11 cellular contexts compared by ENCODE assay signal in genomic region chr20:34074101-34074760, GRCh38. TPM values are rescaled to one million over a fixed set of nuclear protein-coding genes. Genes with fewer than 3 reads are reported as not detected.
A peak's percentile ranks its signal among the peaks of the same experiment; 100 is the strongest.
DNase-seq lines count a peak whose midpoint lies in the region; ATAC-seq and TF ChIP-seq lines count a peak whose summit lies in the region.
"Had no signal": no experiment of that assay in that cellular context is flagged by ENCODE, and none has a peak within 500 bp of the region (broad histone marks: within the 10 kb centered on the region; RNA-seq: fewer than 3 reads in every experiment).

No MANE protein-coding gene starts in this region.

- no peak overlapping the region for H3K4me3 Mint-ChIP-seq in activated CD8-positive, alpha-beta memory T cell treated with anti-CD3 and anti-CD28 coated beads, Interleukin-2, amount 10 ng/mL, durations not matched to agents 7 days and 5 days
- no peak overlapping the region for H3K4me3 Mint-ChIP-seq in chondrocyte (ENCODE audit: unreplicated experiment)
- H3K4me3 Mint-ChIP-seq: activated naive CD4-positive, alpha-beta T cell treated with anti-CD3 and anti-CD28 coated beads, Interleukin-2, amount 50 U/mL, for 24 hours had no signal

- CTCF ChIA-PET in activated CD8-positive, alpha-beta memory T cell treated with anti-CD3 and anti-CD28 coated beads, Interleukin-2, amount 10 ng/mL, durations not matched to agents 7 days and 5 days (lab: Charles Lee) = interaction anchor here (0.7 kb wide), 1 partner anchor 9 kb away, joined by 3 read pairs; no protein-coding TSS in a partner anchor

- H3K27ac Mint-ChIP-seq in activated CD8-positive, alpha-beta memory T cell treated with anti-CD3 and anti-CD28 coated beads, Interleukin-2, amount 10 ng/mL, durations not matched to agents 7 days and 5 days = peak overlapping the region; percentile 9
- peak overlapping the region; percentile 45 for H3K27ac Mint-ChIP-seq in chondrocyte (ENCODE audit: unreplicated experiment)
- H3K27ac Mint-ChIP-seq: activated naive CD4-positive, alpha-beta T cell treated with anti-CD3 and anti-CD28 coated beads, Interleukin-2, amount 50 U/mL, for 24 hours had no signal

- H3K36me3 Mint-ChIP-seq in activated CD8-positive, alpha-beta memory T cell treated with anti-CD3 and anti-CD28 coated beads, Interleukin-2, amount 10 ng/mL, durations not matched to agents 7 days and 5 days = peaks cover 16% of the 10 kb centered on the region
- peaks cover 23% of the 10 kb centered on the region for H3K36me3 Mint-ChIP-seq in chondrocyte (ENCODE audit: low read depth)

- no peak for TF ChIP-seq CTCF in chondrocyte (IDR thresholded peaks at IDR 0.05)

- DNase-seq in activated CD8-positive, alpha-beta memory T cell treated with anti-CD3 and anti-CD28 coated beads, Interleukin-2, amount 10 ng/mL, durations not matched to agents 7 days and 5 days = no peak
- DNase-seq in activated CD8-positive, alpha-beta memory T cell treated with anti-CD3 and anti-CD28 coated beads, Interleukin-2, amount 50 U/mL, for 48 hours = no peak
- peak; percentile 42 for DNase-seq in NCI-H82 treated with DMSO at 0.1 percent for 48 hours (lab: John Stamatoyannopoulos, UW; ENCODE audit: unreplicated experiment)
- no peak for DNase-seq in chondrocyte (ENCODE audit: low spot score)
- peak; percentile 15 for DNase-seq in stimulated activated CD8-positive, alpha-beta memory T cell treated with anti-CD3 and anti-CD28 coated beads, Interleukin-4, amount 100 ng/mL, for 24 hours (ENCODE audit: low read depth)
- no peak for DNase-seq in GOT3 (lab: John Stamatoyannopoulos, UW)
- no peak for DNase-seq in medulla oblongata (ENCODE audit: extremely low spot score)
- no peak for DNase-seq in NCI-H2081 (lab: John Stamatoyannopoulos, UW)
- DNase-seq: NCI-H748 treated with DMSO at 0.1 percent for 48 hours, upper lobe of right lung had no signal

- H3K9me3 Mint-ChIP-seq in activated CD8-positive, alpha-beta memory T cell treated with anti-CD3 and anti-CD28 coated beads, Interleukin-2, amount 10 ng/mL, durations not matched to agents 7 days and 5 days (ENCODE audit: low read depth) = no peaks in the 10 kb centered on the region
- H3K9me3 Mint-ChIP-seq in chondrocyte (ENCODE audit: low read depth) = no peaks in the 10 kb centered on the region
- H3K9me3 Mint-ChIP-seq: activated naive CD4-positive, alpha-beta T cell treated with anti-CD3 and anti-CD28 coated beads, Interleukin-2, amount 50 U/mL, for 24 hours had no signal

- peaks cover 12% of the 10 kb centered on the region for H3K4me1 Mint-ChIP-seq in activated CD8-positive, alpha-beta memory T cell treated with anti-CD3 and anti-CD28 coated beads, Interleukin-2, amount 10 ng/mL, durations not matched to agents 7 days and 5 days
- peaks cover 14% of the 10 kb centered on the region for H3K4me1 Mint-ChIP-seq in chondrocyte (ENCODE audit: low read depth)

- peak; percentile 17 for ATAC-seq in activated CD8-positive, alpha-beta memory T cell treated with anti-CD3 and anti-CD28 coated beads, Interleukin-2, amount 10 ng/mL, durations not matched to agents 7 days and 5 days
- ATAC-seq: upper lobe of right lung had no signal

- no peaks in the 10 kb centered on the region for H3K27me3 Mint-ChIP-seq in activated CD8-positive, alpha-beta memory T cell treated with anti-CD3 and anti-CD28 coated beads, Interleukin-2, amount 10 ng/mL, durations not matched to agents 7 days and 5 days
- H3K27me3 Mint-ChIP-seq in chondrocyte (ENCODE audit: low read depth) = no peaks in the 10 kb centered on the region
- H3K27me3 Mint-ChIP-seq: activated naive CD4-positive, alpha-beta T cell treated with anti-CD3 and anti-CD28 coated beads, Interleukin-2, amount 50 U/mL, for 24 hours had no signal

RNA-seq across cellular contexts. Expression of gene EIF2S2, which starts 37.8 kb away (rescaled TPM):
- total RNA-seq in activated CD8-positive, alpha-beta memory T cell treated with anti-CD3 and anti-CD28 coated beads, Interleukin-2, amount 10 ng/mL, durations not matched to agents 7 days and 5 days = 100 to 1,000 TPM in 1 of 2 experiments, 10 to 100 TPM in 1; 87.7 to 106 TPM
- total RNA-seq in chondrocyte = 49.4 to 152 TPM (median 148 TPM) in 3 replicates

Comparison
In these comparisons a context has a peak if more than half of its experiments do, and no peak if none do; other contexts are left out.
1. DNase-seq: peak in NCI-H82 treated with DMSO at 0.1 percent for 48 hours (single experiment) and stimulated activated CD8-positive, alpha-beta memory T cell treated with anti-CD3 and anti-CD28 coated beads, Interleukin-4, amount 100 ng/mL, for 24 hours (single experiment); none in activated CD8-positive, alpha-beta memory T cell treated with anti-CD3 and anti-CD28 coated beads, Interleukin-2, amount 10 ng/mL, durations not matched to agents 7 days and 5 days (single experiment), activated CD8-positive, alpha-beta memory T cell treated with anti-CD3 and anti-CD28 coated beads, Interleukin-2, amount 50 U/mL, for 48 hours (single experiment), chondrocyte (single experiment), GOT3 (single experiment), medulla oblongata (single experiment) and NCI-H2081 (0 of 2).